In genomic region chr20:49288784-49289696, GRCh38 we compare ENCODE assay signal across 9 cellular contexts. TPM values are rescaled to one million over a fixed set of nuclear protein-coding genes. Genes with fewer than 3 reads are reported as not detected.
DNase-seq lines count a peak whose midpoint lies in the region; ATAC-seq and TF ChIP-seq lines count a peak whose summit lies in the region.
"Had no signal": no experiment of that assay in that cellular context is flagged by ENCODE, and none has a peak within 500 bp of the region (broad histone marks: within the 10 kb centered on the region; RNA-seq: fewer than 3 reads in every experiment).

No MANE protein-coding gene starts in this region.

- no peaks in the 10 kb centered on the region for H3K9me3 ChIP-seq in HUES48 (ENCODE audit: control insufficient read depth, insufficient read depth, low read length)

- peaks cover 29% of the 10 kb centered on the region for H3K9me3 Mint-ChIP-seq in activated B cell treated with CpG ODN at 0.5 μM for 24 hours

- no peak overlapping the region for H4K5ac ChIP-seq in mesendoderm (ENCODE audit: low read length)

- H3K4me1 ChIP-seq in HUES48 (ENCODE audit: control insufficient read depth, insufficient read depth, low read length) (peaks cover 29% of the 10 kb centered on the region), mesendoderm (ENCODE audit: control insufficient read depth, low read depth, low read length) (peaks cover 5% of the 10 kb centered on the region)

- H3K27ac ChIP-seq in HUES48 (ENCODE audit: low read depth, low read length): peak overlapping the region; percentile 88
- no peak overlapping the region for H3K27ac ChIP-seq in mesendoderm (ENCODE audit: low read depth, low read length)

- peaks cover 97% of the 10 kb centered on the region for H3K36me3 Mint-ChIP-seq in activated B cell treated with CpG ODN at 0.5 μM for 24 hours (ENCODE audit: low read depth)

- H2BK120ac ChIP-seq in mesendoderm (ENCODE audit: low read depth, low read length): no peak overlapping the region

- no peak overlapping the region for H3K4ac ChIP-seq in mesendoderm (ENCODE audit: low read depth, low read length)

- no peak for TF ChIP-seq CTCF in activated B cell treated with CpG ODN at 0.5 μM for 24 hours (IDR thresholded peaks at IDR 0.05)

- H3K79me2 ChIP-seq in mesendoderm (ENCODE audit: control insufficient read depth, insufficient read depth, low read length): peaks cover 45% of the 10 kb centered on the region

- no peak overlapping the region for H3K18ac ChIP-seq in mesendoderm (ENCODE audit: low read length)

- CTCF ChIA-PET in activated B cell treated with CpG ODN at 0.5 μM for 24 hours (lab: Charles Lee): no interaction called here

- H3K9ac ChIP-seq in HUES48 (ENCODE audit: low read depth, low read length): 0 out of 2 replicates have a peak overlapping the region, but pooled peaks have one; percentile 26
- H3K9ac ChIP-seq in mesendoderm (ENCODE audit: low read length): no peak overlapping the region

- no peak overlapping the region for H2AK5ac ChIP-seq in mesendoderm (ENCODE audit: low read length)

- H3K4me3 ChIP-seq in HUES48 (ENCODE audit: low read depth, low read length) (no peak overlapping the region), mesendoderm (ENCODE audit: low read length) (no peak overlapping the region)

- no peaks in the 10 kb centered on the region for H3K27me3 ChIP-seq in HUES48 (ENCODE audit: control insufficient read depth, insufficient read depth, low read length)
- no peaks in the 10 kb centered on the region for H3K27me3 ChIP-seq in mesendoderm (ENCODE audit: insufficient read depth, low read length, poor library complexity)

- POLR2A ChIA-PET in activated B cell treated with CpG ODN at 0.5 μM for 24 hours (lab: Charles Lee): interaction anchor here (3.7 to 4.2 kb wide), 2 partner anchors 9 to 11 kb away, joined by 35 to 63 read pairs; partner anchors contain the start of gene ZNFX1

- no CpG with 5 or more reads among the region's 10 CpGs for WGBS in mesendoderm (ENCODE audit: extremely low coverage, insufficient coverage, low lambda C conversion rate)

- intact Hi-C loops in activated B cell treated with CpG ODN at 0.5 μM for 24 hours (cut with micrococcal nuclease): no loop called here

- DNase-seq in ELR (ENCODE audit: low read depth) (peak; percentile 58), activated B cell treated with CpG ODN at 0.5 μM for 24 hours (no peak), mesendoderm (peak; percentile 30), NCI-H1436 treated with DMSO at 0.1 percent for 48 hours (lab: John Stamatoyannopoulos, UW) (no peak), dermis blood vessel endothelial cell (no peak)
- DNase-seq: NCI-H187 treated with DMSO at 0.1 percent for 48 hours had no signal

- H4K8ac ChIP-seq in mesendoderm (ENCODE audit: low read depth, low read length): no peak overlapping the region

- no peak overlapping the region for H3K23ac ChIP-seq in mesendoderm (ENCODE audit: low read length)

- H3K56ac ChIP-seq in mesendoderm (ENCODE audit: low read length): no peak overlapping the region

- H2BK5ac ChIP-seq in mesendoderm (ENCODE audit: low read length): no peak overlapping the region

- peak overlapping the region; percentile 46 for H3K27ac Mint-ChIP-seq in activated B cell treated with CpG ODN at 0.5 μM for 24 hours

- H3K36me3 ChIP-seq in HUES48 (ENCODE audit: control insufficient read depth, insufficient read depth, low read length) (peaks cover 75% of the 10 kb centered on the region), mesendoderm (ENCODE audit: control insufficient read depth, insufficient read depth, low read length) (peaks cover 38% of the 10 kb centered on the region)

- ATAC-seq in activated B cell treated with CpG ODN at 0.5 μM for 24 hours (ENCODE audit: low read depth) (no peak), GM21381 (IDR thresholded peaks at IDR 0.05; ENCODE audit: unreplicated experiment) (no peak), HG02840 (IDR thresholded peaks at IDR 0.05; ENCODE audit: low FRiP score, unreplicated experiment) (no peak)

- H3K27me3 Mint-ChIP-seq in activated B cell treated with CpG ODN at 0.5 μM for 24 hours: no peaks in the 10 kb centered on the region

- peaks cover 51% of the 10 kb centered on the region for H3K4me1 Mint-ChIP-seq in activated B cell treated with CpG ODN at 0.5 μM for 24 hours

- H3K4me2 ChIP-seq in mesendoderm (ENCODE audit: low read length): no peak overlapping the region

- no peak overlapping the region for H3K4me3 Mint-ChIP-seq in activated B cell treated with CpG ODN at 0.5 μM for 24 hours

- H2BK15ac ChIP-seq in mesendoderm (replicated peaks; ENCODE audit: low read depth): no peak overlapping the region

- peaks cover 10% of the 10 kb centered on the region for H3K79me1 ChIP-seq in mesendoderm (ENCODE audit: low read length)

RNA-seq across cellular contexts. Expression of gene ZNFX1, which starts 11.2 kb away (rescaled TPM):
- total RNA-seq in activated B cell treated with CpG ODN at 0.5 μM for 24 hours (49.6 and 51.9 TPM in 2 replicates), dermis blood vessel endothelial cell (47.0 and 48.0 TPM in 2 replicates)
- polyA plus RNA-seq in mesendoderm (2013, experiment 1 of 2): 6.2 TPM
- polyA plus RNA-seq in mesendoderm (2013, experiment 2 of 2): 6.1 TPM

Comparison
In these comparisons a context has a peak if more than half of its experiments do, and no peak if none do; other contexts are left out.
1. DNase-seq: peak in ELR (single experiment) and mesendoderm (single experiment); none in activated B cell treated with CpG ODN at 0.5 μM for 24 hours (single experiment), NCI-H1436 treated with DMSO at 0.1 percent for 48 hours (single experiment) and dermis blood vessel endothelial cell (single experiment).